In the genomic region with DNA sequence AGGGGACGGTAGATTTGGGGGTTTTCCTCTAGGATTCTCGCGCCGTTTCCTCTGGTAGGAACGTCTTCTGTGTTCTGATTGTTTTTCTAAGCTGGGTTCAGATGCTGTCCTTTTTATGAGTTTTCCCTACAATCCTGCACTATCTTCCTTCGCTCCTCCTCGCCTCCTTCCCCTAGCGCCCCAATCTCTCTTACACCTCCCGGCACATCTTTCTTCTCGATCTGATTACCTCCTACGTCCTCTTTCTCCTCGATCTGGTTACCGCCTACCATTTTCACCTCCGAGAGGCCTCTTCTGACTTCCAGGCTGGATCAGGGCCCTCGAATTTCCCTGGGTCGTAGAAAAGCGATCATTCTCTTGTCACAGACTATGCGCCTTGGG, we compare ENCODE assay signal across 8 cellular contexts.
DNase-seq lines count a peak whose midpoint lies in the region; ATAC-seq and TF ChIP-seq lines count a peak whose summit lies in the region.

No MANE protein-coding gene starts in this region.

- H3K9me3 ChIP-seq in mucosa of stomach (ENCODE audit: control insufficient read depth, low read length), result no peaks in the 10 kb centered on the region

- no peaks in the 10 kb centered on the region for H3K27me3 ChIP-seq in mucosa of stomach (ENCODE audit: control insufficient read depth, insufficient read depth, low read length)

- no peaks in the 10 kb centered on the region for H3K36me3 ChIP-seq in mucosa of stomach (ENCODE audit: control insufficient read depth, insufficient read depth, low read length)

- H3K9ac ChIP-seq in mucosa of stomach (ENCODE audit: low read length), result peak overlapping the region; percentile 93

- no peak for TF ChIP-seq CTCF in NB4 (IDR thresholded peaks at IDR 0.05; ENCODE audit: low read depth, low read length)

- DNase-seq in stimulated activated CD4-positive, alpha-beta T cell treated with anti-CD3 and anti-CD28 coated beads, Interleukin-4, amount 100 ng/mL, for 24 hours, result peak; percentile 22
- DNase-seq in stimulated activated CD4-positive, alpha-beta T cell treated with anti-CD3 and anti-CD28 coated beads, Interleukin-12 subunit alpha, Interleukin-12 subunit beta, amount 100 ng/mL, for 4 hours, result no peak
- DNase-seq in NB4 (ENCODE audit: low read depth) (no peak), NCI-H1436 (lab: John Stamatoyannopoulos, UW) (no peak)
- no peak for DNase-seq in central memory CD8-positive, alpha-beta T cell (ENCODE audit: low spot score in 2 of 2)
- DNase-seq in stimulated activated CD4-positive, alpha-beta T cell treated with anti-CD3 and anti-CD28 coated beads, Interleukin-2, amount 100 ng/mL, for 48 hours, result no peak

- peak overlapping the region; percentile 93 for H3K4me3 Mint-ChIP-seq in central memory CD8-positive, alpha-beta T cell

- no peaks in the 10 kb centered on the region for H3K27me3 Mint-ChIP-seq in central memory CD8-positive, alpha-beta T cell

- H3K4me1 ChIP-seq in mucosa of stomach (ENCODE audit: control insufficient read depth, insufficient read depth, low read length), result peaks cover 24% of the 10 kb centered on the region

- peaks cover 49% of the 10 kb centered on the region for H3K4me1 Mint-ChIP-seq in central memory CD8-positive, alpha-beta T cell

- no peaks in the 10 kb centered on the region for H3K9me3 Mint-ChIP-seq in central memory CD8-positive, alpha-beta T cell

- H3K4me3 ChIP-seq in NB4 (ENCODE audit: low read depth, low read length) (peak overlapping the region; percentile 95), mucosa of stomach (ENCODE audit: low read length) (peak overlapping the region; percentile 97)

- peaks cover 58% of the 10 kb centered on the region for H3K36me3 Mint-ChIP-seq in central memory CD8-positive, alpha-beta T cell (ENCODE audit: insufficient read depth)

- TF ChIP-seq POLR2A in NB4 (IDR thresholded peaks at IDR 0.05; ENCODE audit: extremely low read depth, insufficient read length), result no peak

- peak overlapping the region; percentile 95 for H3K27ac Mint-ChIP-seq in central memory CD8-positive, alpha-beta T cell (ENCODE audit: low read depth)

- peak; percentile 14 for ATAC-seq in central memory CD8-positive, alpha-beta T cell (replicated peaks; ENCODE audit: extremely low read depth, poor library complexity, severe bottlenecking)
- ATAC-seq in HG03280 (IDR thresholded peaks at IDR 0.05; ENCODE audit: unreplicated experiment), result no peak
